28 cellular contexts compared by ENCODE assay signal in the genomic region with DNA sequence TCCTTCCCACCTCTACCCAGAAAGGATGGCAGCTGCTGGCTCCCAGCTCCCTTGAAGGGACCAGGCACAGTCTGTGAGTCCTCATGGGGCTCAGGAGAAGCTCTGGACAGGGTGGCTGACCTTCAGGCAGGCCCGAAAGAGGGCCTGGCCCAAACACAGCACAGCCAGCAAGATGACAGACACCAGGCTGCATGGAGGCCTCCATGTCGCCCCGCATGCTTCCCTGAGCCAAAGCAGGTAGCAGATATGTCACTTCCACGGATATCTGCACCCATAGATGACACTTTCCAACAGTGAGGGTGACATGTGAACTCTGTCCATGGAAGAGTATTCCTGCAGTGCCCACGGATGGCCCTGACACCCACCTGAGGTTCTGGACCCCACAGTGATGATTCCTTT. TPM values are rescaled to one million over a fixed set of nuclear protein-coding genes. Genes with fewer than 3 reads are reported as not detected.
"Had no signal": no experiment of that assay in that cellular context is flagged by ENCODE, and none has a peak within 500 bp of the region (broad histone marks: within the 10 kb centered on the region; RNA-seq: fewer than 3 reads in every experiment).

No MANE protein-coding gene starts in this region.

- H3K27me3 Mint-ChIP-seq: natural killer cell treated with Interleukin-12 subunit alpha and Interleukin-12 subunit beta and Interleukin-15 and Interleukin-18, amount 100 ng/mL, for 72 hours; stimulated activated naive B cell treated with anti-CD40 and anti-IgM and Interleukin-4, amounts not matched to agents 10 μg/mL and 1 μg/mL and 100 μg/mL, for 72 hours had no signal

- H3K4me3 Mint-ChIP-seq: natural killer cell treated with Interleukin-12 subunit alpha and Interleukin-12 subunit beta and Interleukin-15 and Interleukin-18, amount 100 ng/mL, for 72 hours; neural progenitor cell; stimulated activated naive B cell treated with anti-CD40 and anti-IgM and Interleukin-4, amounts not matched to agents 10 μg/mL and 1 μg/mL and 100 μg/mL, for 72 hours had no signal

- H3K27me3 ChIP-seq: dorsolateral prefrontal cortex, hepatocyte, neural progenitor cell, stomach, thyroid gland, upper lobe of left lung, uterus had no signal

- ATAC-seq: left colon; left ventricle myocardium superior; natural killer cell treated with Interleukin-12 subunit alpha and Interleukin-12 subunit beta and Interleukin-15 and Interleukin-18, amount 100 ng/mL, for 72 hours; sciatic nerve; stimulated activated naive B cell treated with anti-CD40 and anti-IgM and Interleukin-4, amounts not matched to agents 10 μg/mL and 1 μg/mL and 100 μg/mL, for 72 hours had no signal

- H3K27ac ChIP-seq: hepatocyte, neural progenitor cell, parathyroid adenoma, psoas muscle, thyroid gland, upper lobe of left lung, uterus had no signal

- H3K4me3 ChIP-seq: dorsolateral prefrontal cortex, hepatocyte, lung, neural progenitor cell, psoas muscle, stomach, thyroid gland, upper lobe of left lung, uterus had no signal

- H3K4me2 ChIP-seq: hepatocyte, neural progenitor cell had no signal

- H3K27ac Mint-ChIP-seq: natural killer cell treated with Interleukin-12 subunit alpha and Interleukin-12 subunit beta and Interleukin-15 and Interleukin-18, amount 100 ng/mL, for 72 hours; neural progenitor cell; stimulated activated naive B cell treated with anti-CD40 and anti-IgM and Interleukin-4, amounts not matched to agents 10 μg/mL and 1 μg/mL and 100 μg/mL, for 72 hours had no signal

- H2AFZ ChIP-seq: hepatocyte, neural progenitor cell, parathyroid adenoma had no signal

- DNase-seq: cortex of kidney; dorsolateral prefrontal cortex; effector CD8-positive, alpha-beta T cell; foreskin melanocyte; head of caudate nucleus; left colon; left ventricle myocardium superior; mesenchymal stem cell; midbrain; occipital lobe; psoas muscle; retina; stimulated activated CD4-positive, alpha-beta T cell treated with anti-CD3 and anti-CD28 coated beads, Interleukin-2, amount 100 ng/mL, for 24 hours; stimulated activated CD4-positive, alpha-beta T cell treated with anti-CD3 and anti-CD28 coated beads, Interleukin-4, amount 100 ng/mL, for 4 hours; stimulated activated naive B cell treated with anti-CD40 and anti-IgM and Interleukin-4, amounts not matched to agents 10 μg/mL and 1 μg/mL and 100 μg/mL, for 72 hours; stomach; thyroid gland; uterus had no signal

- H3K9me3 ChIP-seq: psoas muscle, stomach, thyroid gland, upper lobe of left lung, uterus had no signal

- H3K36me3 ChIP-seq: neural progenitor cell, uterus had no signal

- H3K4me1 Mint-ChIP-seq: neural progenitor cell; stimulated activated naive B cell treated with anti-CD40 and anti-IgM and Interleukin-4, amounts not matched to agents 10 μg/mL and 1 μg/mL and 100 μg/mL, for 72 hours had no signal

- H3K4me1 ChIP-seq: neural progenitor cell, parathyroid adenoma, psoas muscle, stomach, thyroid gland, upper lobe of left lung, uterus had no signal

- H3K36me3 Mint-ChIP-seq: natural killer cell treated with Interleukin-12 subunit alpha and Interleukin-12 subunit beta and Interleukin-15 and Interleukin-18, amount 100 ng/mL, for 72 hours had no signal

- H3K9ac ChIP-seq: neural progenitor cell, parathyroid adenoma had no signal

- H3K9me3 Mint-ChIP-seq: natural killer cell treated with Interleukin-12 subunit alpha and Interleukin-12 subunit beta and Interleukin-15 and Interleukin-18, amount 100 ng/mL, for 72 hours; neural progenitor cell; stimulated activated naive B cell treated with anti-CD40 and anti-IgM and Interleukin-4, amounts not matched to agents 10 μg/mL and 1 μg/mL and 100 μg/mL, for 72 hours had no signal

RNA-seq across cellular contexts. Expression of a gene that starts 28.2 kb away (rescaled TPM):
- total RNA-seq: left colon, left ventricle myocardium superior, occipital lobe, skeletal muscle tissue had no signal

RNA-seq across cellular contexts. Expression of a gene that starts 38.3 kb away (rescaled TPM):
- total RNA-seq: hepatocyte; kidney epithelial cell; left colon; left ventricle myocardium superior; natural killer cell treated with Interleukin-12 subunit alpha and Interleukin-12 subunit beta and Interleukin-15 and Interleukin-18, amount 100 ng/mL, for 72 hours; occipital lobe; psoas muscle; sciatic nerve; skeletal muscle tissue; stomach; uterus had no signal
- polyA plus RNA-seq: esophagus, hepatocyte, psoas muscle, stomach had no signal
